ENCODE assay signal across 23 cellular contexts in genomic region chr11:71804158-71804946, GRCh38. TPM values are rescaled to one million over a fixed set of nuclear protein-coding genes. Genes with fewer than 3 reads are reported as not detected.
"Had no signal": no experiment of that assay in that cellular context is flagged by ENCODE, and none has a peak within 500 bp of the region (broad histone marks: within the 10 kb centered on the region; RNA-seq: fewer than 3 reads in every experiment).

No MANE protein-coding gene starts in this region.

RNA-seq across cellular contexts. Expression of gene DEFB108B, which starts 28.6 kb away (rescaled TPM):
- total RNA-seq: activated B cell treated with CpG ODN at 0.5 μM for 24 hours; activated CD4-positive, alpha-beta memory T cell treated with anti-CD3 and anti-CD28 coated beads for 36 hours; activated CD8-positive, alpha-beta memory T cell treated with anti-CD3 and anti-CD28 coated beads for 36 hours; activated CD8-positive, alpha-beta memory T cell treated with anti-CD3 and anti-CD28 coated beads, Interleukin-2, amount 10 ng/mL, durations not matched to agents 7 days and 5 days; activated CD8-positive, alpha-beta T cell treated with anti-CD3 and anti-CD28 coated beads, Interleukin-2, amount 10 ng/mL, durations not matched to agents 7 days and 5 days; activated naive CD4-positive, alpha-beta T cell treated with anti-CD3 and anti-CD28 coated beads for 36 hours; activated naive CD8-positive, alpha-beta T cell treated with anti-CD3 and anti-CD28 coated beads for 36 hours; activated T-helper 1 cell treated with anti-CD3 and anti-CD28 coated beads, Interleukin-12 subunit alpha, Interleukin-12 subunit beta, Interleukin-2, Interleukin-4 antibody, amounts not matched to agents 30 ng/mL and 10 ng/mL and 1 ng/mL, durations not matched to agents 14 hours and 24 hours and 36 hours; activated T-helper 2 cell treated with anti-CD3 and anti-CD28 coated beads, Interferon-gamma antibody, Interleukin-2, Interleukin-4, amounts not matched to agents 10 μg/mL and 5 μg/mL and 100 μg/mL, durations not matched to agents 14 hours and 24 hours and 36 hours; adrenal gland; aorta; body of pancreas; chondrocyte; dermis blood vessel endothelial cell; endothelial cell of umbilical vein; esophagus squamous epithelium; fibroblast of lung; fibroblast of villous mesenchyme; gastroesophageal sphincter; glomerular endothelial cell; T-cell; T-helper 2 cell treated with Interferon-gamma antibody and Interleukin-4, amounts not matched to agents 100 ng/mL and 5 ng/mL, for 36 hours had no signal
- polyA plus RNA-seq: adrenal gland, aorta, endothelial cell of umbilical vein, esophagus, fibroblast of lung had no signal
